In genomic region chr7:30321992-30322637, GRCh38 we compare ENCODE assay signal across 8 cellular contexts. TPM values are rescaled to one million over a fixed set of nuclear protein-coding genes. Genes with fewer than 3 reads are reported as not detected.
A peak's percentile ranks its signal among the peaks of the same experiment; 100 is the strongest.
DNase-seq lines count a peak whose midpoint lies in the region; ATAC-seq and TF ChIP-seq lines count a peak whose summit lies in the region.

No MANE protein-coding gene starts in this region.

- peaks cover 5% of the 10 kb centered on the region for H3K9me3 Mint-ChIP-seq in WTC11

- peak overlapping the region; percentile 53 for H3K4me3 ChIP-seq in GM06990 (replicated peaks; ENCODE audit: low read depth, low read length)

- ATAC-seq in GM21367 (IDR thresholded peaks at IDR 0.05; ENCODE audit: unreplicated experiment) (peak; percentile 86), HG03521 (IDR thresholded peaks at IDR 0.05; ENCODE audit: unreplicated experiment) (peak; percentile 84), WTC11 (peak; percentile 21), left colon (peak; percentile 57)

- POLR2A ChIA-PET in WTC11 (lab: Charles Lee), result interaction anchor here (0.6 kb wide), 1 partner anchor 27 kb away, joined by 5 read pairs; no protein-coding TSS in a partner anchor

- no peaks in the 10 kb centered on the region for H3K36me3 ChIP-seq in GM06990 (ENCODE audit: control insufficient read depth, insufficient read depth, low read length)

- peak; percentile 56 for DNase-seq in GM06990 (ENCODE audit: extremely low read depth, insufficient read length)
- DNase-seq in WTC11 (ENCODE audit: low spot score), result no peak
- DNase-seq in left colon, result no peak
- no peak for DNase-seq in NCI-H524 (lab: John Stamatoyannopoulos, UW)
- DNase-seq in NCI-H1105 (lab: John Stamatoyannopoulos, UW), result no peak
- DNase-seq in amniotic stem cell (lab: John Stamatoyannopoulos, UW), result no peak

- H3K27me3 Mint-ChIP-seq in WTC11 (ENCODE audit: low read depth), result no peaks in the 10 kb centered on the region

- peak overlapping the region; percentile 89 for H3K27ac Mint-ChIP-seq in WTC11

- peaks cover 8% of the 10 kb centered on the region for H3K36me3 Mint-ChIP-seq in WTC11

- intact Hi-C loops in left colon (cut with DNase I, micrococcal nuclease), result no loop called here

- H3K27me3 ChIP-seq in GM06990 (replicated peaks; ENCODE audit: control insufficient read depth, insufficient read depth, low read length), result no peaks in the 10 kb centered on the region

- CTCF ChIA-PET in WTC11 (lab: Charles Lee), result interaction anchor here (0.6 to 1.2 kb wide), 3 partner anchors 27 to 242 kb away, joined by 3 to 5 read pairs (median 4); no protein-coding TSS in a partner anchor

- H3K4me3 Mint-ChIP-seq in WTC11, result no peak overlapping the region; the same call in 1 of the 2 replicates

- no peak for TF ChIP-seq CTCF in GM06990 (IDR thresholded peaks at IDR 0.05; ENCODE audit: insufficient read depth, low read length, poor library complexity, severe bottlenecking)
- TF ChIP-seq CTCF in WTC11 (IDR thresholded peaks at IDR 0.05), result no peak

- H3K4me1 Mint-ChIP-seq in WTC11, result peaks cover 77% of the 10 kb centered on the region

TF ChIP-seq in WTC11, 78 proteins besides CTCF, POLR2A, EP300 and RAD21:
- TF ChIP-seq NFE2L1 (CRISPR knock-in tag; IDR thresholded peaks at IDR 0.05) (no peak), E2F4 (CRISPR knock-in tag; IDR thresholded peaks at IDR 0.05; ENCODE audit: borderline replicate concordance, low read depth) (no peak), FOXP1 (CRISPR knock-in tag; IDR thresholded peaks at IDR 0.05; ENCODE audit: borderline replicate concordance) (no peak), PRRX2 (CRISPR knock-in tag; IDR thresholded peaks at IDR 0.05) (no peak), MXD4 (CRISPR knock-in tag; IDR thresholded peaks at IDR 0.05; ENCODE audit: borderline replicate concordance) (no peak), FOXK1 (CRISPR knock-in tag; IDR thresholded peaks at IDR 0.05) (no peak), GABPB1 (CRISPR knock-in tag; IDR thresholded peaks at IDR 0.05) (no peak), ZNF232 (CRISPR knock-in tag; IDR thresholded peaks at IDR 0.05) (no peak), ZNF512 (CRISPR knock-in tag; IDR thresholded peaks at IDR 0.05; ENCODE audit: borderline replicate concordance) (no peak), ZSCAN18 (CRISPR knock-in tag; IDR thresholded peaks at IDR 0.05) (no peak), GTF2I (CRISPR knock-in tag; conservative IDR thresholded peaks at IDR 0.05) (no peak), TP53 (CRISPR knock-in tag; IDR thresholded peaks at IDR 0.05) (no peak), GRHL2 (CRISPR knock-in tag; IDR thresholded peaks at IDR 0.05; ENCODE audit: insufficient replicate concordance, severe bottlenecking) (no peak)

RNA-seq across cellular contexts. Expression of gene ZNRF2, which starts 37.7 kb away (rescaled TPM):
- 16.8 to 18.2 TPM (median 17.8 TPM) in 3 replicates for total RNA-seq in WTC11 (2021)
- 10 to 100 TPM; 50.3 TPM for total RNA-seq in left colon

Comparison
In these comparisons a context has a peak if more than half of its experiments do, and no peak if none do; other contexts are left out.
1. ATAC-seq: peak in every context shown above with its lines; median percentile 86 in GM21367; 84 in HG03521; 57 in left colon; 21 in WTC11.